In genomic region chr1:54842963-54843362, GRCh38 we compare ENCODE assay signal across 22 cellular contexts. TPM values are rescaled to one million over a fixed set of nuclear protein-coding genes. Genes with fewer than 3 reads are reported as not detected.
"Had no signal": no experiment of that assay in that cellular context is flagged by ENCODE, and none has a peak within 500 bp of the region (broad histone marks: within the 10 kb centered on the region; RNA-seq: fewer than 3 reads in every experiment).

No MANE protein-coding gene starts in this region.

- DNase-seq: activated CD4-positive, alpha-beta T cell treated with anti-CD3 and anti-CD28 coated beads, Interleukin-2, amount 10 ng/mL, durations not matched to agents 7 days and 5 days; activated CD4-positive, CD25-positive, alpha-beta regulatory T cell; activated CD8-positive, alpha-beta T cell treated with anti-CD3 and anti-CD28 coated beads for 36 hours; activated gamma-delta T cell; activated naive CD4-positive, alpha-beta T cell treated with anti-CD3 and anti-CD28 coated beads for 36 hours; activated T-cell treated with anti-CD3 and anti-CD28 coated beads for 4 hours; brain microvascular endothelial cell; MM.1S; NCI-H1105 treated with DMSO at 0.1 percent for 48 hours; NCI-H1436 treated with DMSO at 0.1 percent for 48 hours; NCI-H187; NCI-H2081; NCI-H446; NCI-H524; Peyer's patch; Right ventricle myocardium superior; SJCRH30; SK-N-SH; T-helper 1 cell had no signal

- H3K9me3 Mint-ChIP-seq: activated CD4-positive, alpha-beta T cell treated with anti-CD3 and anti-CD28 coated beads, Interleukin-2, amount 10 ng/mL, durations not matched to agents 7 days and 5 days; activated CD8-positive, alpha-beta T cell treated with anti-CD3 and anti-CD28 coated beads for 36 hours; activated naive CD4-positive, alpha-beta T cell treated with anti-CD3 and anti-CD28 coated beads for 36 hours; activated T-helper 17 cell treated with anti-CD3 and anti-CD28 coated beads, Interleukin-2, amount 50 U/mL, for 72 hours had no signal

- H3K4me3 Mint-ChIP-seq: activated CD4-positive, alpha-beta T cell treated with anti-CD3 and anti-CD28 coated beads, Interleukin-2, amount 10 ng/mL, durations not matched to agents 7 days and 5 days; activated CD8-positive, alpha-beta T cell treated with anti-CD3 and anti-CD28 coated beads for 36 hours; activated naive CD4-positive, alpha-beta T cell treated with anti-CD3 and anti-CD28 coated beads for 36 hours; activated naive CD8-positive, alpha-beta T cell; activated T-helper 17 cell treated with anti-CD3 and anti-CD28 coated beads, Interleukin-2, amount 50 U/mL, for 72 hours had no signal

- H3K27ac Mint-ChIP-seq: activated CD4-positive, alpha-beta T cell treated with anti-CD3 and anti-CD28 coated beads, Interleukin-2, amount 10 ng/mL, durations not matched to agents 7 days and 5 days; activated CD8-positive, alpha-beta T cell treated with anti-CD3 and anti-CD28 coated beads for 36 hours; activated naive CD4-positive, alpha-beta T cell treated with anti-CD3 and anti-CD28 coated beads for 36 hours; activated naive CD8-positive, alpha-beta T cell; activated T-helper 17 cell treated with anti-CD3 and anti-CD28 coated beads, Interleukin-2, amount 50 U/mL, for 72 hours had no signal

- H3K4me1 Mint-ChIP-seq: activated CD4-positive, alpha-beta T cell treated with anti-CD3 and anti-CD28 coated beads, Interleukin-2, amount 10 ng/mL, durations not matched to agents 7 days and 5 days; activated T-helper 17 cell treated with anti-CD3 and anti-CD28 coated beads, Interleukin-2, amount 50 U/mL, for 72 hours had no signal

- H3K27me3 Mint-ChIP-seq: activated CD4-positive, alpha-beta T cell treated with anti-CD3 and anti-CD28 coated beads, Interleukin-2, amount 10 ng/mL, durations not matched to agents 7 days and 5 days; activated CD8-positive, alpha-beta T cell treated with anti-CD3 and anti-CD28 coated beads for 36 hours; activated naive CD8-positive, alpha-beta T cell; activated T-helper 17 cell treated with anti-CD3 and anti-CD28 coated beads, Interleukin-2, amount 50 U/mL, for 72 hours had no signal

- H3K36me3 Mint-ChIP-seq: activated naive CD8-positive, alpha-beta T cell had no signal

RNA-seq across cellular contexts. Expression of gene TTC22, which starts 41.8 kb away (rescaled TPM):
- total RNA-seq: cardiac muscle cell, Right ventricle myocardium superior, SJCRH30 had no signal
